1 cellular context compared by ENCODE assay signal in genomic region chr1:71908313-71908712, GRCh38.
TF ChIP-seq lines count a peak whose summit lies in the region.

No MANE protein-coding gene starts in this region.

TF ChIP-seq in IMR-90, 13 proteins besides CTCF, POLR2A, EP300 and RAD21:
- TF ChIP-seq RFX5 (IDR thresholded peaks at IDR 0.05; ENCODE audit: low read depth, low read length) (no peak), FOS (IDR thresholded peaks at IDR 0.05; ENCODE audit: low read depth, low read length) (no peak), RCOR1 (IDR thresholded peaks at IDR 0.05; ENCODE audit: insufficient replicate concordance, low read length) (no peak), MAFK (IDR thresholded peaks at IDR 0.05; ENCODE audit: low read depth, low read length) (no peak), NFE2L2 (IDR thresholded peaks at IDR 0.05; ENCODE audit: low read depth, low read length) (no peak), CHD1 (IDR thresholded peaks at IDR 0.05; ENCODE audit: low read depth, low read length) (no peak), MAZ (IDR thresholded peaks at IDR 0.05; ENCODE audit: borderline replicate concordance, low read depth, low read length) (no peak), CEBPB (IDR thresholded peaks at IDR 0.05; ENCODE audit: low read depth, low read length) (no peak), BHLHE40 (IDR thresholded peaks at IDR 0.05; ENCODE audit: low read depth, low read length) (no peak), MXI1 (IDR thresholded peaks at IDR 0.05; ENCODE audit: borderline replicate concordance, low read depth, low read length) (no peak), ELK1 (IDR thresholded peaks at IDR 0.05; ENCODE audit: borderline replicate concordance, low read depth, low read length) (no peak), SMC3 (IDR thresholded peaks at IDR 0.05; ENCODE audit: low read depth, low read length) (no peak), USF2 (IDR thresholded peaks at IDR 0.05; ENCODE audit: low read depth, low read length) (no peak)
TF ChIP-seq in IMR-90: peak in this region for 0.
